ENCODE assay signal across 1 cellular context in the genomic region with DNA sequence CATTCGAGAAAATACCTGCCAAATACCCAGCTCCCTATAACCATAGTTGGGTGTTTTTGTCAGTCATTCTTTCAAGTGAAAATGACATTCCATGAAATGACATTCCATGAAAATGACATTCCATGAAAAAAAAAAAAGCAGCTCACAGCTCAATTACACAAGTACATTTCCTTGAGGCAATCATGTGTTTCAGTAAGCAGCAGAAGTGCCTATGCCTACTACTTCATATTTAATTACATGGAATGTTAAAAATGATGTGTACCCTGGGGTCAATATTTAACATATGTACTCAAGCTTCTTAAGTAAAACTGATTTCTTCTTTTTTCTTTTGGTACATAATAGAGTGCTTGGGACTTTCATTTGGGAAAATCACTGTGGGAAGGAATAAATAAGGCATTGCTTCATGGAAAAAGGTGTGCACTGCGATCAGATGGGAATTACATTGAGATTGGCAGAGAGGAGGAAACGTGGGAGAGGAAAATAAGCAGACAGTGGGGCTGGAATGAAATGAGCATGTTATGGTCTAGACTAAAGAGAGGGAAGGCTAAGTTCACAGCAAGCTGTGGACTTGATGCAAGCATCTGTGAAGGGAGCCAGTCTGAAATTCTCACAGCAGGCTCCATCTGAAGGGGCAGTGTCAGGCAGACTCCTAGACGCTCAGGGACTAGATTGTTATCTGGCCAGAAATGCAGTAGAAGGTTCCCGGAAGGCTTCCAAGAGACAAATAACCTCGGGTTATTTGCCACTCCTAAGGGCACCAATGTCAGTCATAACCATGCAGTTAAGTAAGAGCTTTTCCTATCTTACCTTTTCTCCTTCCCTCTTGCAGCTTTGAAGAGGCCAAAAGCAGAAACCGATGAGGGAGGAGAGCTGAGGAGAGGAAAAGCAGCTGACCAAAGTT.
TF ChIP-seq lines count a peak whose summit lies in the region.

No MANE protein-coding gene starts in this region.

TF ChIP-seq in SK-N-SH, 30 proteins besides CTCF, POLR2A, EP300 and RAD21 (continued from another document):
- TF ChIP-seq, protein P1, sequence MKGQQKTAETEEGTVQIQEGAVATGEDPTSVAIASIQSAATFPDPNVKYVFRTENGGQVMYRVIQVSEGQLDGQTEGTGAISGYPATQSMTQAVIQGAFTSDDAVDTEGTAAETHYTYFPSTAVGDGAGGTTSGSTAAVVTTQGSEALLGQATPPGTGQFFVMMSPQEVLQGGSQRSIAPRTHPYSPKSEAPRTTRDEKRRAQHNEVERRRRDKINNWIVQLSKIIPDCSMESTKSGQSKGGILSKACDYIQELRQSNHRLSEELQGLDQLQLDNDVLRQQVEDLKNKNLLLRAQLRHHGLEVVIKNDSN (IDR thresholded peaks at IDR 0.05; ENCODE audit: borderline replicate concordance, low read depth), result no peak
- TF ChIP-seq FOXM1 (IDR thresholded peaks at IDR 0.05; ENCODE audit: low read depth), result no peak
- TF ChIP-seq GATA2 (CRISPR knock-in tag; IDR thresholded peaks at IDR 0.05), result peak; percentile 31; the same call in 1 of the 2 replicates
